ENCODE assay signal across 13 cellular contexts in genomic region chr15:60121845-60122244, GRCh38.
DNase-seq lines count a peak whose midpoint lies in the region; ATAC-seq and TF ChIP-seq lines count a peak whose summit lies in the region.
"Had no signal": no experiment of that assay in that cellular context is flagged by ENCODE, and none has a peak within 500 bp of the region (broad histone marks: within the 10 kb centered on the region; RNA-seq: fewer than 3 reads in every experiment).

No MANE protein-coding gene starts in this region.

- no peak overlapping the region for H3K27ac ChIP-seq in upper lobe of left lung
- no peak overlapping the region for H3K27ac ChIP-seq in effector memory CD4-positive, alpha-beta T cell (ENCODE audit: insufficient read depth, low read length, poor library complexity, severe bottlenecking)
- H3K27ac ChIP-seq: body of pancreas had no signal

- DNase-seq in activated CD4-positive, alpha-beta T cell treated with anti-CD3 and anti-CD28 coated beads for 48 hours, result peak; percentile 69
- DNase-seq in activated CD4-positive, alpha-beta T cell treated with anti-CD3 and anti-CD28 coated beads for 4 hours, result no peak
- DNase-seq in kidney tubule cell (ENCODE audit: low spot score) (peak; percentile 73), upper lobe of left lung (no peak)
- no peak for DNase-seq in effector memory CD4-positive, alpha-beta T cell
- DNase-seq: body of pancreas, HFFc6, NCI-H2171 treated with DMSO at 0.1 percent for 48 hours, nephron progenitor cell, SK-N-SH had no signal

- 89 to 96% methylated on average over 4 of the region's 4 CpGs for WGBS in upper lobe of left lung, 2 donors

- no peaks in the 10 kb centered on the region for H3K27me3 ChIP-seq in upper lobe of left lung
- H3K27me3 ChIP-seq in effector memory CD4-positive, alpha-beta T cell (replicated peaks; ENCODE audit: control insufficient read depth, insufficient read depth, low read length, poor library complexity, severe bottlenecking), result no peaks in the 10 kb centered on the region

- no peak for TF ChIP-seq POLR2A in upper lobe of left lung (IDR thresholded peaks at IDR 0.05)

- TF ChIP-seq CTCF in upper lobe of left lung (IDR thresholded peaks at IDR 0.05), result no peak

- ATAC-seq in GM19324 (IDR thresholded peaks at IDR 0.05; ENCODE audit: low FRiP score, unreplicated experiment) (peak; percentile 45), HG03439 (IDR thresholded peaks at IDR 0.05; ENCODE audit: unreplicated experiment) (peak; percentile 67), HG02981 (IDR thresholded peaks at IDR 0.05; ENCODE audit: unreplicated experiment) (no peak), upper lobe of left lung (ENCODE audit: low FRiP score in 2 of 2) (no peak)
- ATAC-seq: body of pancreas had no signal

- TF ChIP-seq EP300 in upper lobe of left lung (IDR thresholded peaks at IDR 0.05), result no peak

- no peak overlapping the region for H3K4me3 ChIP-seq in upper lobe of left lung
- no peak overlapping the region for H3K4me3 ChIP-seq in effector memory CD4-positive, alpha-beta T cell (ENCODE audit: insufficient read depth, low read depth, low read length, poor library complexity, severe bottlenecking)
- H3K4me3 ChIP-seq: body of pancreas had no signal

- H3K36me3 ChIP-seq in upper lobe of left lung, result no peaks in the 10 kb centered on the region
- H3K36me3 ChIP-seq in effector memory CD4-positive, alpha-beta T cell (ENCODE audit: control insufficient read depth, insufficient read depth, low read length), result no peaks in the 10 kb centered on the region

- H3K9me3 ChIP-seq in upper lobe of left lung, result no peaks in the 10 kb centered on the region
- H3K9me3 ChIP-seq in effector memory CD4-positive, alpha-beta T cell (ENCODE audit: control insufficient read depth, low read length), result no peaks in the 10 kb centered on the region
- H3K9me3 ChIP-seq: body of pancreas, SK-N-SH had no signal

- no peaks in the 10 kb centered on the region for H3K4me1 ChIP-seq in upper lobe of left lung
- no peaks in the 10 kb centered on the region for H3K4me1 ChIP-seq in effector memory CD4-positive, alpha-beta T cell (ENCODE audit: control insufficient read depth, insufficient read depth, low read length, poor library complexity, severe bottlenecking)
- H3K4me1 ChIP-seq: body of pancreas had no signal

Comparison
In these comparisons a context has a peak if more than half of its experiments do, and no peak if none do; other contexts are left out.
1. DNase-seq: peak in activated CD4-positive, alpha-beta T cell treated with anti-CD3 and anti-CD28 coated beads for 48 hours (single experiment) and kidney tubule cell (single experiment); none in activated CD4-positive, alpha-beta T cell treated with anti-CD3 and anti-CD28 coated beads for 4 hours (0 of 2), upper lobe of left lung (0 of 2) and effector memory CD4-positive, alpha-beta T cell (0 of 3).
2. ATAC-seq: peak in GM19324 (single experiment) and HG03439 (single experiment); none in HG02981 (single experiment) and upper lobe of left lung (0 of 2).